In genomic region chr6:67888886-67889681, GRCh38 we compare ENCODE assay signal across 1 cellular context.
A peak's percentile ranks its signal among the peaks of the same experiment; 100 is the strongest.
TF ChIP-seq lines count a peak whose summit lies in the region.

No MANE protein-coding gene starts in this region.

TF ChIP-seq in K562, 482 proteins besides CTCF, POLR2A, EP300 and RAD21 (continued from another document and continues in another):
- TF ChIP-seq ZNF639 (CRISPR knock-in tag; conservative IDR thresholded peaks at IDR 0.05 in 1 of 2, IDR thresholded peaks at IDR 0.05 in 1 of 2) (peak in 1 of 2 experiments; percentile 91; a peak in 2 of 4 replicates), OTX1 (CRISPR knock-in tag; IDR thresholded peaks at IDR 0.05) (peak; percentile 46; the same call in 1 of the 2 replicates), THRA (IDR thresholded peaks at IDR 0.05) (peak; percentile 33; the same call in 1 of the 2 replicates), ZNF696 (CRISPR knock-in tag; conservative IDR thresholded peaks at IDR 0.05) (no peak), RFX7 (CRISPR knock-in tag; IDR thresholded peaks at IDR 0.05) (no peak), POU5F1 (IDR thresholded peaks at IDR 0.05; ENCODE audit: borderline replicate concordance, low read depth, low read length, partially characterized antibody) (no peak), PCBP1 (IDR thresholded peaks at IDR 0.05; ENCODE audit: low read depth, low read length, poor library complexity, severe bottlenecking) (no peak), HNRNPH1 (optimal IDR thresholded peaks at IDR 0.05; ENCODE audit: low read depth, low read length) (no peak), ZFP91 (CRISPR knock-in tag; IDR thresholded peaks at IDR 0.05) (0 out of 2 replicates have a peak, but pooled peaks have one; percentile 47), ZNF140 (CRISPR knock-in tag; IDR thresholded peaks at IDR 0.05) (no peak; the same call in 1 of the 2 replicates), BHLHE40 (IDR thresholded peaks at IDR 0.05; ENCODE audit: low read length) (peak; percentile 71), BRD4 (IDR thresholded peaks at IDR 0.05) (peak; percentile 32; the same call in 1 of the 2 replicates), BMI1 (IDR thresholded peaks at IDR 0.05; ENCODE audit: low read length) (no peak), ZNF655 (CRISPR knock-in tag; IDR thresholded peaks at IDR 0.05) (no peak), E2F3 (CRISPR knock-in tag; IDR thresholded peaks at IDR 0.05) (0 out of 2 replicates have a peak, but pooled peaks have one; percentile 36), NCOA4 (IDR thresholded peaks at IDR 0.05; ENCODE audit: partially characterized antibody) (no peak), BACH1 (tag; IDR thresholded peaks at IDR 0.05) (peak; percentile 73), ESRRA (IDR thresholded peaks at IDR 0.05; ENCODE audit: borderline replicate concordance, low read depth) (peak; percentile 99), TEAD4 (IDR thresholded peaks at IDR 0.05; ENCODE audit: low read length) (peak; percentile 95), TEAD4 (CRISPR knock-in tag; IDR thresholded peaks at IDR 0.05; ENCODE audit: borderline replicate concordance) (no peak), L3MBTL2 (IDR thresholded peaks at IDR 0.05) (peak; percentile 71), EZH2 (IDR thresholded peaks at IDR 0.05; ENCODE audit: borderline replicate concordance, low read depth, low read length) (no peak), IRF1 (CRISPR knock-in tag; IDR thresholded peaks at IDR 0.05; ENCODE audit: borderline replicate concordance) (no peak), MBD2 (IDR thresholded peaks at IDR 0.05; ENCODE audit: borderline replicate concordance, low read depth) (peak; percentile 90), NFXL1 (CRISPR knock-in tag; IDR thresholded peaks at IDR 0.05) (no peak), ZBTB11 (CRISPR knock-in tag; IDR thresholded peaks at IDR 0.05) (peak in 1 of 3 experiments; percentile 62; a peak in 2 of 6 replicates), JUN (IDR thresholded peaks at IDR 0.05; ENCODE audit: borderline replicate concordance, low read depth, low read length) (peak; percentile 70), JUN (CRISPR knock-in tag; IDR thresholded peaks at IDR 0.05; ENCODE audit: borderline replicate concordance) (no peak; the same call in 1 of the 2 replicates), NR2C2 (CRISPR knock-in tag; IDR thresholded peaks at IDR 0.05) (peak; percentile 80), NR2C2 (tag; IDR thresholded peaks at IDR 0.05) (peak; percentile 96), NR4A1 (CRISPR knock-in tag; IDR thresholded peaks at IDR 0.05) (no peak), NR4A1 (tag; IDR thresholded peaks at IDR 0.05) (peak; percentile 91), NFIX (CRISPR knock-in tag; IDR thresholded peaks at IDR 0.05; ENCODE audit: low read depth) (no peak), RNF2 (IDR thresholded peaks at IDR 0.05) (peak; percentile 100), ZNF668 (CRISPR knock-in tag; IDR thresholded peaks at IDR 0.05) (peak; percentile 43; the same call in 1 of the 2 replicates), ZBTB5 (IDR thresholded peaks at IDR 0.05) (no peak), ZNF3 (CRISPR knock-in tag; IDR thresholded peaks at IDR 0.05) (no peak), SRSF9 (IDR thresholded peaks at IDR 0.05; ENCODE audit: borderline replicate concordance, low read depth, low read length) (no peak), TSHZ1 (CRISPR knock-in tag; IDR thresholded peaks at IDR 0.05) (peak; percentile 67; the same call in 1 of the 2 replicates), TCF7L2 (IDR thresholded peaks at IDR 0.05; ENCODE audit: low read depth, low read length) (0 out of 2 replicates have a peak, but pooled peaks have one; percentile 20), ID3 (CRISPR knock-in tag; IDR thresholded peaks at IDR 0.05) (no peak), ID3 (tag; IDR thresholded peaks at IDR 0.05) (peak; percentile 92), ZBTB12 (CRISPR knock-in tag; IDR thresholded peaks at IDR 0.05) (peak; percentile 64; the same call in 1 of the 2 replicates), RBM25 (IDR thresholded peaks at IDR 0.05; ENCODE audit: low read depth, low read length, severe bottlenecking) (no peak), BCOR (IDR thresholded peaks at IDR 0.05) (peak; percentile 74), HDGF (IDR thresholded peaks at IDR 0.05) (no peak), TBL1XR1 (IDR thresholded peaks at IDR 0.05; ENCODE audit: low read length in 2 of 2) (peak; percentile 47 to 82; a peak in 3 of 4 replicates), ZNF717 (CRISPR knock-in tag; IDR thresholded peaks at IDR 0.05) (0 out of 2 replicates have a peak, but pooled peaks have one; percentile 17)
